Comparison of ENCODE assay signal across 1 cellular context in genomic region chr20:38951611-38952010, GRCh38.
TF ChIP-seq lines count a peak whose summit lies in the region.

No MANE protein-coding gene starts in this region.

TF ChIP-seq in GM12878, 131 proteins besides CTCF, POLR2A, EP300 and RAD21:
- no peak for TF ChIP-seq MAX (IDR thresholded peaks at IDR 0.05; ENCODE audit: low read depth, low read length)
- TF ChIP-seq DPF2 (IDR thresholded peaks at IDR 0.05): no peak
- TF ChIP-seq CBFB (IDR thresholded peaks at IDR 0.05; ENCODE audit: low read depth): no peak
- TF ChIP-seq BCL11A (IDR thresholded peaks at IDR 0.05; ENCODE audit: low read depth, low read length): no peak
- no peak for TF ChIP-seq IRF4 (IDR thresholded peaks at IDR 0.05; ENCODE audit: low read depth, low read length)
- no peak for TF ChIP-seq ASH2L (IDR thresholded peaks at IDR 0.05; ENCODE audit: borderline replicate concordance, low read depth)
TF ChIP-seq in GM12878: peak in this region for 0.
